In genomic region chr2:9641641-9642040, GRCh38 we compare ENCODE assay signal across 15 cellular contexts. TPM values are rescaled to one million over a fixed set of nuclear protein-coding genes. Genes with fewer than 3 reads are reported as not detected.
DNase-seq lines count a peak whose midpoint lies in the region; ATAC-seq and TF ChIP-seq lines count a peak whose summit lies in the region.
"Had no signal": no experiment of that assay in that cellular context is flagged by ENCODE, and none has a peak within 500 bp of the region (broad histone marks: within the 10 kb centered on the region; RNA-seq: fewer than 3 reads in every experiment).

No MANE protein-coding gene starts in this region.

- H3K27me3 Mint-ChIP-seq in natural killer cell treated with Interleukin-12 subunit alpha and Interleukin-12 subunit beta and Interleukin-15 and Interleukin-18, amount 100 ng/mL, for 72 hours, result peaks cover 0 to 12% of the 10 kb centered on the region in 2 donors
- H3K27me3 Mint-ChIP-seq in natural killer cell (ENCODE audit: low read depth in 2 of 2), result peaks cover 0 to 14% of the 10 kb centered on the region in 2 donors
- peaks cover 17% of the 10 kb centered on the region for H3K27me3 Mint-ChIP-seq in stimulated activated naive CD8-positive, alpha-beta T cell treated with anti-CD3 and anti-CD28 coated beads, Interleukin-15, amount 100 ng/mL, for 72 hours

- peak; percentile 64 for DNase-seq in natural killer cell treated with Interleukin-12 subunit alpha and Interleukin-12 subunit beta and Interleukin-15 and Interleukin-18, amount 100 ng/mL, for 72 hours (ENCODE audit: low spot score)
- DNase-seq in natural killer cell, result no peak
- peak; percentile 46 for DNase-seq in activated T-cell treated with anti-CD3 and anti-CD28 coated beads, Interleukin-2, amount 50 U/mL, for 48 hours
- DNase-seq in stimulated activated naive CD8-positive, alpha-beta T cell treated with anti-CD3 and anti-CD28 coated beads, Interleukin-15, amount 100 ng/mL, for 72 hours, result peak in 1 of 2 donors; percentile 29
- no peak for DNase-seq in cerebellar nuclear complex (lab: John Stamatoyannopoulos, UW)
- no peak for DNase-seq in NCI-H1092 treated with DMSO at 0.1 percent for 48 hours (lab: John Stamatoyannopoulos, UW)
- DNase-seq: caudate nucleus; DMS 273 treated with DMSO at 0.1 percent for 48 hours; GM23248; naive thymus-derived CD8-positive, alpha-beta T cell; NCI-H2029; NCI-H69; transverse colon had no signal

- peak; percentile 85 to 87 for ATAC-seq in natural killer cell treated with Interleukin-12 subunit alpha and Interleukin-12 subunit beta and Interleukin-15 and Interleukin-18, amount 100 ng/mL, for 72 hours
- ATAC-seq in natural killer cell (no peak), HG03432 (IDR thresholded peaks at IDR 0.05; ENCODE audit: unreplicated experiment) (peak; percentile 47), GM21528 (IDR thresholded peaks at IDR 0.05; ENCODE audit: low FRiP score, unreplicated experiment) (no peak)
- peak; percentile 87 for ATAC-seq in stimulated activated naive CD8-positive, alpha-beta T cell treated with anti-CD3 and anti-CD28 coated beads, Interleukin-15, amount 100 ng/mL, for 72 hours
- ATAC-seq: naive thymus-derived CD8-positive, alpha-beta T cell had no signal

- H3K9me3 Mint-ChIP-seq in natural killer cell treated with Interleukin-12 subunit alpha and Interleukin-12 subunit beta and Interleukin-15 and Interleukin-18, amount 100 ng/mL, for 72 hours, result no peaks in the 10 kb centered on the region
- no peaks in the 10 kb centered on the region for H3K9me3 Mint-ChIP-seq in natural killer cell
- H3K9me3 Mint-ChIP-seq in stimulated activated naive CD8-positive, alpha-beta T cell treated with anti-CD3 and anti-CD28 coated beads, Interleukin-15, amount 100 ng/mL, for 72 hours, result no peaks in the 10 kb centered on the region
- H3K9me3 Mint-ChIP-seq: naive thymus-derived CD8-positive, alpha-beta T cell had no signal

- peak overlapping the region; percentile 70 for H3K4me3 Mint-ChIP-seq in natural killer cell treated with Interleukin-12 subunit alpha and Interleukin-12 subunit beta and Interleukin-15 and Interleukin-18, amount 100 ng/mL, for 72 hours
- H3K4me3 Mint-ChIP-seq in natural killer cell, result no peak overlapping the region
- peak overlapping the region in 1 of 2 donors; percentile 7 for H3K4me3 Mint-ChIP-seq in stimulated activated naive CD8-positive, alpha-beta T cell treated with anti-CD3 and anti-CD28 coated beads, Interleukin-15, amount 100 ng/mL, for 72 hours

- TF ChIP-seq CTCF in natural killer cell (IDR thresholded peaks at IDR 0.05), result no peak

- intact Hi-C loops in natural killer cell (cut with micrococcal nuclease), result no loop called here

- H3K4me1 Mint-ChIP-seq in natural killer cell treated with Interleukin-12 subunit alpha and Interleukin-12 subunit beta and Interleukin-15 and Interleukin-18, amount 100 ng/mL, for 72 hours (ENCODE audit: low read depth in 2 of 2), result peaks cover 27 to 40% of the 10 kb centered on the region in 2 donors
- H3K4me1 Mint-ChIP-seq in natural killer cell, result peaks cover 0 to 9% of the 10 kb centered on the region in 2 donors
- peaks cover 19% of the 10 kb centered on the region for H3K4me1 Mint-ChIP-seq in stimulated activated naive CD8-positive, alpha-beta T cell treated with anti-CD3 and anti-CD28 coated beads, Interleukin-15, amount 100 ng/mL, for 72 hours

- peak overlapping the region; percentile 48 to 74 for H3K27ac Mint-ChIP-seq in natural killer cell treated with Interleukin-12 subunit alpha and Interleukin-12 subunit beta and Interleukin-15 and Interleukin-18, amount 100 ng/mL, for 72 hours
- no peak overlapping the region for H3K27ac Mint-ChIP-seq in natural killer cell
- H3K27ac Mint-ChIP-seq in stimulated activated naive CD8-positive, alpha-beta T cell treated with anti-CD3 and anti-CD28 coated beads, Interleukin-15, amount 100 ng/mL, for 72 hours, result no peak overlapping the region
- H3K27ac Mint-ChIP-seq: naive thymus-derived CD8-positive, alpha-beta T cell had no signal

- no peaks in the 10 kb centered on the region for H3K36me3 Mint-ChIP-seq in natural killer cell treated with Interleukin-12 subunit alpha and Interleukin-12 subunit beta and Interleukin-15 and Interleukin-18, amount 100 ng/mL, for 72 hours
- H3K36me3 Mint-ChIP-seq in natural killer cell, result no peaks in the 10 kb centered on the region
- H3K36me3 Mint-ChIP-seq: naive thymus-derived CD8-positive, alpha-beta T cell had no signal

RNA-seq across cellular contexts. Expression of gene YWHAQ, which starts 10.8 kb away (rescaled TPM):
- total RNA-seq in natural killer cell treated with Interleukin-12 subunit alpha and Interleukin-12 subunit beta and Interleukin-15 and Interleukin-18, amount 100 ng/mL, for 72 hours, result 100 to 1,000 TPM; 221 to 318 TPM
- 100 to 1,000 TPM; 227 to 240 (median 238) TPM for total RNA-seq in natural killer cell

Comparison
In these comparisons a context has a peak if more than half of its experiments do, and no peak if none do; other contexts are left out.
1. ATAC-seq: peak in natural killer cell treated with Interleukin-12 subunit alpha and Interleukin-12 subunit beta and Interleukin-15 and Interleukin-18, amount 100 ng/mL, for 72 hours (2 of 2), HG03432 (single experiment) and stimulated activated naive CD8-positive, alpha-beta T cell treated with anti-CD3 and anti-CD28 coated beads, Interleukin-15, amount 100 ng/mL, for 72 hours (single experiment); none in natural killer cell (0 of 3) and GM21528 (single experiment).
2. DNase-seq: peak in natural killer cell treated with Interleukin-12 subunit alpha and Interleukin-12 subunit beta and Interleukin-15 and Interleukin-18, amount 100 ng/mL, for 72 hours (single experiment) and activated T-cell treated with anti-CD3 and anti-CD28 coated beads, Interleukin-2, amount 50 U/mL, for 48 hours (2 of 2); none in natural killer cell (single experiment), cerebellar nuclear complex (0 of 2) and NCI-H1092 treated with DMSO at 0.1 percent for 48 hours (single experiment).
3. H3K27ac Mint-ChIP-seq: peak in natural killer cell treated with Interleukin-12 subunit alpha and Interleukin-12 subunit beta and Interleukin-15 and Interleukin-18, amount 100 ng/mL, for 72 hours (2 of 2); none in natural killer cell (0 of 2) and stimulated activated naive CD8-positive, alpha-beta T cell treated with anti-CD3 and anti-CD28 coated beads, Interleukin-15, amount 100 ng/mL, for 72 hours (0 of 2).